16 cellular contexts compared by ENCODE assay signal in genomic region chr17:49971848-49972485, GRCh38. TPM values are rescaled to one million over a fixed set of nuclear protein-coding genes. Genes with fewer than 3 reads are reported as not detected.
DNase-seq lines count a peak whose midpoint lies in the region; ATAC-seq, FAIRE-seq and TF ChIP-seq lines count a peak whose summit lies in the region.
"Had no signal": no experiment of that assay in that cellular context is flagged by ENCODE, and none has a peak within 500 bp of the region (broad histone marks: within the 10 kb centered on the region; RNA-seq: fewer than 3 reads in every experiment).

No MANE protein-coding gene starts in this region.

- H3K27ac ChIP-seq in hepatocyte (no peak overlapping the region), pancreas (no peak overlapping the region)

- CTCF ChIA-PET in activated CD4-positive, alpha-beta memory T cell treated with anti-CD3 and anti-CD28 coated beads for 36 hours (lab: Charles Lee): interaction anchor here (0.9 to 8.1 kb wide), 4 partner anchors 20 to 105 kb away, joined by 3 to 61 read pairs (median 47); no protein-coding TSS in a partner anchor
- CTCF ChIA-PET in activated CD4-positive, alpha-beta memory T cell treated with anti-CD3 and anti-CD28 coated beads, Interleukin-2, amount 10 ng/mL, durations not matched to agents 7 days and 5 days (lab: Charles Lee): interaction anchor here (2.5 kb wide), 1 partner anchor 25 kb away, joined by 12 read pairs; no protein-coding TSS in a partner anchor

- peak overlapping the region; percentile 76 for H3K4me2 ChIP-seq in hepatocyte
- peak overlapping the region; percentile 78 for H3K4me2 ChIP-seq in skeletal muscle satellite cell (ENCODE audit: low read length)

- H3K27me3 ChIP-seq in hepatocyte: peaks cover 85% of the 10 kb centered on the region
- peaks cover 95% of the 10 kb centered on the region for H3K27me3 ChIP-seq in skeletal muscle satellite cell (ENCODE audit: control insufficient read depth, insufficient read depth, low read length)
- peaks cover 0 to 41% (median 4%) of the 10 kb centered on the region in 4 donors for H3K27me3 ChIP-seq in pancreas

- no peaks in the 10 kb centered on the region for H3K79me2 ChIP-seq in hepatocyte

- peaks cover 15% of the 10 kb centered on the region for H3K4me1 Mint-ChIP-seq in activated CD4-positive, alpha-beta memory T cell treated with anti-CD3 and anti-CD28 coated beads for 36 hours (ENCODE audit: low read depth)
- H3K4me1 Mint-ChIP-seq in activated CD4-positive, alpha-beta memory T cell treated with anti-CD3 and anti-CD28 coated beads, Interleukin-2, amount 10 ng/mL, durations not matched to agents 7 days and 5 days: peaks cover 27% of the 10 kb centered on the region

- intact Hi-C loops in activated CD4-positive, alpha-beta memory T cell treated with anti-CD3 and anti-CD28 coated beads for 36 hours (cut with micrococcal nuclease): no loop called here
- intact Hi-C loops in pancreas (cut with DNase I): no loop called here

- H3K9me3 Mint-ChIP-seq in activated CD4-positive, alpha-beta memory T cell treated with anti-CD3 and anti-CD28 coated beads for 36 hours: no peaks in the 10 kb centered on the region
- no peaks in the 10 kb centered on the region for H3K9me3 Mint-ChIP-seq in activated CD4-positive, alpha-beta memory T cell treated with anti-CD3 and anti-CD28 coated beads, Interleukin-2, amount 10 ng/mL, durations not matched to agents 7 days and 5 days

- DNase-seq in activated CD4-positive, alpha-beta memory T cell treated with anti-CD3 and anti-CD28 coated beads for 36 hours: peak; percentile 31
- DNase-seq in activated CD4-positive, alpha-beta memory T cell treated with anti-CD3 and anti-CD28 coated beads, Interleukin-2, amount 10 ng/mL, durations not matched to agents 7 days and 5 days: no peak
- peak; percentile 86 for DNase-seq in OCI-M1 (lab: John Stamatoyannopoulos, UW)
- peak; percentile 51 for DNase-seq in hepatocyte (ENCODE audit: low spot score)
- DNase-seq in pancreas: no peak
- DNase-seq: ACHN; central memory CD4-positive, alpha-beta T cell; NCI-H774; stimulated activated CD4-positive, alpha-beta T cell treated with anti-CD3 and anti-CD28 coated beads, Interleukin-1b, Interleukin-23, amount 100 ng/mL, for 48 hours; substantia nigra; T-helper 9 cell had no signal

- POLR2A ChIA-PET in activated CD4-positive, alpha-beta memory T cell treated with anti-CD3 and anti-CD28 coated beads for 36 hours (lab: Charles Lee): no interaction called here
- POLR2A ChIA-PET in activated CD4-positive, alpha-beta memory T cell treated with anti-CD3 and anti-CD28 coated beads, Interleukin-2, amount 10 ng/mL, durations not matched to agents 7 days and 5 days (lab: Charles Lee): no interaction called here

- H3K4me3 Mint-ChIP-seq in activated CD4-positive, alpha-beta memory T cell treated with anti-CD3 and anti-CD28 coated beads for 36 hours: no peak overlapping the region
- no peak overlapping the region for H3K4me3 Mint-ChIP-seq in activated CD4-positive, alpha-beta memory T cell treated with anti-CD3 and anti-CD28 coated beads, Interleukin-2, amount 10 ng/mL, durations not matched to agents 7 days and 5 days

- H3K9ac ChIP-seq in skeletal muscle satellite cell (ENCODE audit: low read depth, low read length): peak overlapping the region; percentile 11

- no peak for FAIRE-seq in pancreas (lab: Jason Lieb, UNC)
- FAIRE-seq: G401.6 had no signal

- H3K36me3 Mint-ChIP-seq in activated CD4-positive, alpha-beta memory T cell treated with anti-CD3 and anti-CD28 coated beads for 36 hours: no peaks in the 10 kb centered on the region
- H3K36me3 Mint-ChIP-seq in activated CD4-positive, alpha-beta memory T cell treated with anti-CD3 and anti-CD28 coated beads, Interleukin-2, amount 10 ng/mL, durations not matched to agents 7 days and 5 days (ENCODE audit: low read depth): no peaks in the 10 kb centered on the region

- peak overlapping the region; percentile 52 for H2AFZ ChIP-seq in hepatocyte

- H3K4me1 ChIP-seq in hepatocyte (ENCODE audit: insufficient read depth): peaks cover 23% of the 10 kb centered on the region
- H3K4me1 ChIP-seq in skeletal muscle satellite cell (ENCODE audit: control insufficient read depth, insufficient read depth, low read length): peaks cover 30% of the 10 kb centered on the region
- H3K4me1 ChIP-seq in pancreas: peaks cover 0 to 13% (median 0%) of the 10 kb centered on the region in 3 donors

- no peaks in the 10 kb centered on the region for H4K20me1 ChIP-seq in hepatocyte (ENCODE audit: insufficient read depth, poor library complexity, severe bottlenecking)

- no peak for ATAC-seq in HG02623 (IDR thresholded peaks at IDR 0.05; ENCODE audit: unreplicated experiment)
- no peak for ATAC-seq in HG03045 (IDR thresholded peaks at IDR 0.05; ENCODE audit: unreplicated experiment)
- ATAC-seq in pancreas: no peak

- H3K27me3 Mint-ChIP-seq in activated CD4-positive, alpha-beta memory T cell treated with anti-CD3 and anti-CD28 coated beads for 36 hours: peaks cover 72% of the 10 kb centered on the region
- peaks cover 84% of the 10 kb centered on the region for H3K27me3 Mint-ChIP-seq in activated CD4-positive, alpha-beta memory T cell treated with anti-CD3 and anti-CD28 coated beads, Interleukin-2, amount 10 ng/mL, durations not matched to agents 7 days and 5 days

- H3K9me2 ChIP-seq in hepatocyte (replicated peaks; ENCODE audit: insufficient read depth): no peaks in the 10 kb centered on the region

- H3K9me3 ChIP-seq in hepatocyte (ENCODE audit: low read depth) (no peaks in the 10 kb centered on the region), skeletal muscle satellite cell (replicated peaks; ENCODE audit: low read length) (no peaks in the 10 kb centered on the region), pancreas (no peaks in the 10 kb centered on the region)

- TF ChIP-seq CTCF in hepatocyte (IDR thresholded peaks at IDR 0.05; ENCODE audit: poor library complexity): no peak
- TF ChIP-seq CTCF in pancreas (IDR thresholded peaks at IDR 0.05): no peak

- H3K4me3 ChIP-seq in hepatocyte (no peak overlapping the region), skeletal muscle satellite cell (ENCODE audit: low read length) (peak overlapping the region; percentile 51), pancreas (peak overlapping the region in 1 of 4 donors; percentile 23)

- WGBS in hepatocyte (ENCODE audit: low lambda C conversion rate, missing lambda C conversion rate): 2% methylated on average over 37 of the region's 55 CpGs
- WGBS in pancreas, 2 donors: 4% methylated on average over 54 to 55 of the region's 55 CpGs

- H3K36me3 ChIP-seq in hepatocyte (replicated peaks; ENCODE audit: insufficient read depth, low read depth) (no peaks in the 10 kb centered on the region), skeletal muscle satellite cell (ENCODE audit: insufficient read depth, low read length) (no peaks in the 10 kb centered on the region), pancreas (no peaks in the 10 kb centered on the region)

- H3K27ac Mint-ChIP-seq in activated CD4-positive, alpha-beta memory T cell treated with anti-CD3 and anti-CD28 coated beads for 36 hours: no peak overlapping the region
- no peak overlapping the region for H3K27ac Mint-ChIP-seq in activated CD4-positive, alpha-beta memory T cell treated with anti-CD3 and anti-CD28 coated beads, Interleukin-2, amount 10 ng/mL, durations not matched to agents 7 days and 5 days

RNA-seq across cellular contexts. Expression of gene DLX4, which starts 3.0 kb away (rescaled TPM):
- total RNA-seq in activated CD4-positive, alpha-beta memory T cell treated with anti-CD3 and anti-CD28 coated beads for 36 hours: under 1 TPM; 0.52 to 0.87 TPM
- under 1 TPM; 0.28 TPM for total RNA-seq in activated CD4-positive, alpha-beta memory T cell treated with anti-CD3 and anti-CD28 coated beads, Interleukin-2, amount 10 ng/mL, durations not matched to agents 7 days and 5 days
- total RNA-seq in hepatocyte (0.17 and 0.32 TPM in 2 replicates), pancreas (under 1 TPM in 3 of 6 donors, not detected in 3; 0.16 to 0.23 (median 0.20) TPM)
- polyA plus RNA-seq in hepatocyte (1.4 and 3.7 TPM in 2 replicates), pancreas (under 1 TPM; 0.26 to 0.30 TPM)
- total RNA-seq in skeletal muscle satellite cell (2012; rRNA removed): not detected in 2 replicates

RNA-seq across cellular contexts. Expression of gene DLX3, which starts 23.1 kb away (rescaled TPM):
- not detected for total RNA-seq in activated CD4-positive, alpha-beta memory T cell treated with anti-CD3 and anti-CD28 coated beads for 36 hours
- total RNA-seq in activated CD4-positive, alpha-beta memory T cell treated with anti-CD3 and anti-CD28 coated beads, Interleukin-2, amount 10 ng/mL, durations not matched to agents 7 days and 5 days: not detected
- total RNA-seq in hepatocyte (0.37 and 0.88 TPM in 2 replicates), pancreas (under 1 TPM; 0.09 to 0.53 (median 0.24) TPM)
- polyA plus RNA-seq in hepatocyte (0.55 and 1.1 TPM in 2 replicates), pancreas (under 1 TPM; 0.33 to 0.42 TPM)
- total RNA-seq in skeletal muscle satellite cell (2012; rRNA removed): under 0.01 TPM in 1 of 2 replicates, not detected in the other
- total RNA-seq: MCF 10A had no signal

Comparison
In these comparisons a context has a peak if more than half of its experiments do, and no peak if none do; other contexts are left out.
1. DNase-seq: peak in activated CD4-positive, alpha-beta memory T cell treated with anti-CD3 and anti-CD28 coated beads for 36 hours (single experiment), OCI-M1 (single experiment) and hepatocyte (single experiment); none in activated CD4-positive, alpha-beta memory T cell treated with anti-CD3 and anti-CD28 coated beads, Interleukin-2, amount 10 ng/mL, durations not matched to agents 7 days and 5 days (single experiment) and pancreas (0 of 6).